Comparison of ENCODE assay signal across 1 cellular context in the genomic region with DNA sequence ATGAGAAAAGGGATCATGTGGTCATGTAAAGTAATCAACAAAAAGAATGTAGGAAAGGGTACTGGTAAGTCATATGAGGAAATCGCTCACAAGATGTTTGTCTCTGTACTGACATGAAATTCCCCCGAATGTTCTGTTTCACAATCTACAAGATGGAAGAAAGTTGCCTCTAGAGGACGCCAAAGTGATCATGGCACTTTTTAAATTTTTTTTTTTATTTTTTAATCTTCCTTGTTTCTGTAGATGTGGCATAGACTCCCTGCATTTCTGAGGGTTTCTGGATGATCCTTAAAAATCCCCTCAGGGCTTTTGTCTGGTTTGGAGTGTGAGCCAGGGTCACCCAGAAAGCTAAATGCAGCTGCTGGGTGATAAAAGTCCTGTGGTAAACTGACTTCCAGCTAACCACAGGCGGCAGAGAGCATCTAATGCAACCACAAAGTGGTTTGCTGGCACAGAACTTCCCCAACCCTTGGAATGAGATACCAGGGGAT.
TF ChIP-seq lines count a peak whose summit lies in the region.

No MANE protein-coding gene starts in this region.

TF ChIP-seq in SK-N-SH, 30 proteins besides CTCF, POLR2A, EP300 and RAD21 (continued from another document):
- TF ChIP-seq SIN3A (IDR thresholded peaks at IDR 0.05; ENCODE audit: borderline replicate concordance, low read depth, low read length) = no peak
- no peak for TF ChIP-seq POLR2AphosphoS5 (IDR thresholded peaks at IDR 0.05; ENCODE audit: low read depth, low read length)
- no peak for TF ChIP-seq REST (IDR thresholded peaks at IDR 0.05; ENCODE audit: low read depth, low read length)
- no peak for TF ChIP-seq GATA2 (CRISPR knock-in tag; IDR thresholded peaks at IDR 0.05)
- no peak for TF ChIP-seq IRF3 (IDR thresholded peaks at IDR 0.05; ENCODE audit: low read depth, low read length)
- 0 out of 2 replicates have a peak, but pooled peaks have one; percentile 41 for TF ChIP-seq TEAD4 (IDR thresholded peaks at IDR 0.05; ENCODE audit: borderline replicate concordance, insufficient read depth)
- TF ChIP-seq MXI1 (IDR thresholded peaks at IDR 0.05; ENCODE audit: low read depth, low read length) = no peak
